ENCODE assay signal across 21 cellular contexts in genomic region chr5:180020176-180020575, GRCh38.
"Had no signal": no experiment of that assay in that cellular context is flagged by ENCODE, and none has a peak within 500 bp of the region (broad histone marks: within the 10 kb centered on the region; RNA-seq: fewer than 3 reads in every experiment).

No MANE protein-coding gene starts in this region.

- H3K4me1 Mint-ChIP-seq: stimulated activated memory B cell treated with anti-CD40 and anti-IgM and Interleukin-4, amounts not matched to agents 10 μg/mL and 1 μg/mL and 100 μg/mL, for 72 hours had no signal

- H3K9me3 Mint-ChIP-seq: activated naive CD8-positive, alpha-beta T cell treated with anti-CD3 and anti-CD28 coated beads for 36 hours had no signal

- H3K4me3 Mint-ChIP-seq: activated naive CD4-positive, alpha-beta T cell treated with anti-CD3 and anti-CD28 coated beads for 36 hours; activated naive CD8-positive, alpha-beta T cell treated with anti-CD3 and anti-CD28 coated beads for 36 hours; activated T-helper 1 cell treated with anti-CD3 and anti-CD28 coated beads, Interleukin-12 subunit alpha, Interleukin-12 subunit beta, Interleukin-2, Interleukin-4 antibody, amounts not matched to agents 30 ng/mL and 10 ng/mL and 1 ng/mL, durations not matched to agents 14 hours and 24 hours and 36 hours; stimulated activated memory B cell treated with anti-CD40 and anti-IgM and Interleukin-4, amounts not matched to agents 10 μg/mL and 1 μg/mL and 100 μg/mL, for 72 hours; T-helper 1 cell treated with Interleukin-12 subunit alpha and Interleukin-12 subunit beta and Interleukin-4 antibody, amounts not matched to agents 30 μg/mL and 1 μg/mL, for 36 hours had no signal

- H3K27ac Mint-ChIP-seq: activated naive CD4-positive, alpha-beta T cell treated with anti-CD3 and anti-CD28 coated beads for 36 hours; activated naive CD8-positive, alpha-beta T cell treated with anti-CD3 and anti-CD28 coated beads for 36 hours; activated T-helper 1 cell treated with anti-CD3 and anti-CD28 coated beads, Interleukin-12 subunit alpha, Interleukin-12 subunit beta, Interleukin-2, Interleukin-4 antibody, amounts not matched to agents 30 ng/mL and 10 ng/mL and 1 ng/mL, durations not matched to agents 14 hours and 24 hours and 36 hours; stimulated activated memory B cell treated with anti-CD40 and anti-IgM and Interleukin-4, amounts not matched to agents 10 μg/mL and 1 μg/mL and 100 μg/mL, for 72 hours; T-helper 1 cell treated with Interleukin-12 subunit alpha and Interleukin-12 subunit beta and Interleukin-4 antibody, amounts not matched to agents 30 μg/mL and 1 μg/mL, for 36 hours had no signal

- DNase-seq: activated CD4-positive, alpha-beta T cell treated with anti-CD3 and anti-CD28 coated beads for 4 hours; activated CD4-positive, alpha-beta T cell treated with anti-CD3 and anti-CD28 coated beads, Interleukin-2, amount 50 U/mL, for 4 hours; activated effector memory CD4-positive, alpha-beta T cell treated with anti-CD3 and anti-CD28 coated beads, Interleukin-2, amount 50 U/mL, for 16 hours; activated naive CD4-positive, alpha-beta T cell treated with anti-CD3 and anti-CD28 coated beads for 36 hours; activated naive CD8-positive, alpha-beta T cell treated with anti-CD3 and anti-CD28 coated beads for 36 hours; activated T-cell treated with anti-CD3 and anti-CD28 coated beads, Interleukin-2, amount 50 U/mL, for 1 hour; aorta; body of pancreas; effector CD8-positive, alpha-beta T cell; left cardiac atrium; left ventricle myocardium superior; mammary epithelial cell; stimulated activated CD4-positive, alpha-beta T cell treated with anti-CD3 and anti-CD28 coated beads, Interleukin-12 subunit alpha, Interleukin-12 subunit beta, amount 100 ng/mL, for 4 hours; stimulated activated CD4-positive, alpha-beta T cell treated with anti-CD3 and anti-CD28 coated beads, Interleukin-4, amount 100 ng/mL, for 1 hour; stomach; T-helper 9 cell; thyroid gland; upper lobe of right lung had no signal

- H3K27me3 Mint-ChIP-seq: activated naive CD8-positive, alpha-beta T cell treated with anti-CD3 and anti-CD28 coated beads for 36 hours; stimulated activated memory B cell treated with anti-CD40 and anti-IgM and Interleukin-4, amounts not matched to agents 10 μg/mL and 1 μg/mL and 100 μg/mL, for 72 hours had no signal
